ENCODE assay signal across 25 cellular contexts in genomic region chr5:91754990-91755389, GRCh38.
DNase-seq lines count a peak whose midpoint lies in the region; ATAC-seq, FAIRE-seq and TF ChIP-seq lines count a peak whose summit lies in the region.
"Had no signal": no experiment of that assay in that cellular context is flagged by ENCODE, and none has a peak within 500 bp of the region (broad histone marks: within the 10 kb centered on the region; RNA-seq: fewer than 3 reads in every experiment).

No MANE protein-coding gene starts in this region.

- H3K27ac ChIP-seq in A549 = no peak overlapping the region
- no peak overlapping the region for H3K27ac ChIP-seq in IMR-90 (ENCODE audit: insufficient read depth, low read length)
- H3K27ac ChIP-seq in kidney (ENCODE audit: low read depth in 2 of 2, low read length in 2 of 2) = no peak overlapping the region
- H3K27ac ChIP-seq: BLaER1 had no signal

- H4K5ac ChIP-seq in IMR-90 (ENCODE audit: low read depth, low read length) = no peak overlapping the region

- H2BK20ac ChIP-seq in IMR-90 (ENCODE audit: low read depth, low read length) = no peak overlapping the region

- POLR2A ChIA-PET in A549 (lab: Yijun Ruan, JAX) (no interaction called here), IMR-90 (lab: Charles Lee; ENCODE audit: unreplicated experiment) (no interaction called here)

- H4K91ac ChIP-seq in IMR-90 (ENCODE audit: insufficient read depth, low read depth, low read length) = no peak overlapping the region

- in situ Hi-C loops in IMR-90 (cut with MboI; ENCODE audit: low sequenced_read_pairs) = no loop called here

- no peaks in the 10 kb centered on the region for H4K20me1 ChIP-seq in IMR-90 (ENCODE audit: insufficient read depth, low read length)
- H4K20me1 ChIP-seq: BLaER1 had no signal

- no peak overlapping the region for H2BK15ac ChIP-seq in IMR-90 (ENCODE audit: low read depth, low read length)

- no peak for TF ChIP-seq POLR2A in A549 (IDR thresholded peaks at IDR 0.05; ENCODE audit: low read length)
- TF ChIP-seq POLR2A in IMR-90 (IDR thresholded peaks at IDR 0.05; ENCODE audit: low read depth, low read length) = no peak

- H3K4me3 ChIP-seq in A549 (no peak overlapping the region), IMR-90 (ENCODE audit: insufficient read depth, low read depth, low read length) (no peak overlapping the region), kidney (ENCODE audit: low read length in 2 of 2) (no peak overlapping the region)
- H3K4me3 ChIP-seq: BLaER1 had no signal

- dilution Hi-C loops in IMR-90 (cut with HindIII; ENCODE audit: low sequenced_read_pairs, unreplicated experiment) = no loop called here

- no peaks in the 10 kb centered on the region for H3K79me1 ChIP-seq in IMR-90 (ENCODE audit: low read depth in 1 of 2, low read length in 2 of 2)

- intact Hi-C loops in IMR-90 (cut with micrococcal nuclease) = no loop called here
- intact Hi-C loops in kidney (cut with DNase I) = no loop called here

- H3K23ac ChIP-seq in IMR-90 (ENCODE audit: low read depth, low read length) = no peak overlapping the region

- no peaks in the 10 kb centered on the region for H3K4me1 ChIP-seq in A549
- H3K4me1 ChIP-seq in IMR-90 (ENCODE audit: control insufficient read depth, insufficient read depth, low read length) = no peaks in the 10 kb centered on the region
- no peaks in the 10 kb centered on the region for H3K4me1 ChIP-seq in kidney (ENCODE audit: control insufficient read depth in 1 of 2, insufficient read depth in 1 of 2, low read depth in 1 of 2, low read length in 2 of 2)
- H3K4me1 ChIP-seq: BE2C, BLaER1 had no signal

- no peak overlapping the region for H3K14ac ChIP-seq in IMR-90 (replicated peaks; ENCODE audit: low read depth, low read length)

- H3K9ac ChIP-seq in IMR-90 (ENCODE audit: low read depth, low read length) (no peak overlapping the region), kidney (ENCODE audit: low read length in 2 of 2) (no peak overlapping the region)
- H3K9ac ChIP-seq: BLaER1 had no signal

- H3K9me1 ChIP-seq in IMR-90 (ENCODE audit: insufficient read depth, low read length) = no peaks in the 10 kb centered on the region

- no TSS peak for BruUV-seq in IMR-90 (replicated peaks; lab: Mats Ljungman, UMichigan)

- no peak for DNase-seq in A549 (ENCODE audit: low read depth in 1 of 2, low spot score in 1 of 2)
- no peak for DNase-seq in IMR-90
- DNase-seq in kidney = no peak
- DNase-seq in kidney glomerular epithelial cell (lab: John Stamatoyannopoulos, UW) = no peak
- DNase-seq in NCI-H526 (lab: John Stamatoyannopoulos, UW) = no peak
- no peak for DNase-seq in NCI-H1417 (lab: John Stamatoyannopoulos, UW)
- DNase-seq: 8988T; ACHN; BE2C; C1 segment of cervical spinal cord; CD4-positive, alpha-beta memory T cell; CD4-positive, CD25-positive, alpha-beta regulatory T cell; CD8-positive, alpha-beta memory T cell; COR-L47; DMS 273 treated with DMSO at 0.1 percent for 48 hours; DMS153; DMS53; DMS79; DND-41; EL; GF-D8 had no signal

- ATAC-seq in A549 (no peak), IMR-90 (ENCODE audit: low read depth) (no peak)

- no peak overlapping the region for H4K8ac ChIP-seq in IMR-90 (ENCODE audit: low read depth in 2 of 2, low read length in 2 of 2)

- no peak overlapping the region for H2AFZ ChIP-seq in IMR-90 (replicated peaks; ENCODE audit: low read length, poor library complexity)

- no peaks in the 10 kb centered on the region for H3K27me3 ChIP-seq in IMR-90 (ENCODE audit: control insufficient read depth, insufficient read depth, low read length)
- H3K27me3 ChIP-seq: BLaER1 had no signal

- H3K36me3 ChIP-seq in IMR-90 (ENCODE audit: control insufficient read depth, insufficient read depth, low read length) (no peaks in the 10 kb centered on the region), kidney (ENCODE audit: control insufficient read depth in 1 of 2, insufficient read depth in 2 of 2, low read length in 2 of 2) (no peaks in the 10 kb centered on the region)
- H3K36me3 ChIP-seq: BE2C, BLaER1 had no signal

- no peaks in the 10 kb centered on the region for H3K9me3 ChIP-seq in A549
- no peaks in the 10 kb centered on the region for H3K9me3 ChIP-seq in IMR-90 (ENCODE audit: control insufficient read depth, insufficient read depth, low read length)
- H3K9me3 ChIP-seq in kidney (ENCODE audit: control insufficient read depth in 1 of 2, low read length in 2 of 2) = no peaks in the 10 kb centered on the region
- H3K9me3 ChIP-seq: BE2C, BLaER1 had no signal

- no peak for TF ChIP-seq EP300 in A549 (IDR thresholded peaks at IDR 0.05)

- no peak for TF ChIP-seq RAD21 in A549 (conservative IDR thresholded peaks at IDR 0.05 in 1 of 2, IDR thresholded peaks at IDR 0.05 in 1 of 2)
- TF ChIP-seq RAD21 in IMR-90 (IDR thresholded peaks at IDR 0.05; ENCODE audit: low read length) = no peak

- no peak overlapping the region for H2BK120ac ChIP-seq in IMR-90 (ENCODE audit: low read depth, low read length)

- H3K4me2 ChIP-seq in A549 (no peak overlapping the region), IMR-90 (ENCODE audit: low read depth, low read length) (no peak overlapping the region)
- H3K4me2 ChIP-seq: BLaER1 had no signal

- WGBS in A549 (ENCODE audit: missing lambda C conversion rate) = 39% methylated on average over 1 of the region's 1 CpG
- WGBS in IMR-90 (ENCODE audit: extremely low coverage in 2 of 2, insufficient read length in 1 of 2), 2 experiments = no CpG with 5 or more reads among the region's 1 CpG

- CTCF ChIA-PET in A549 (lab: Yijun Ruan, JAX) (no interaction called here), IMR-90 (lab: Yijun Ruan, JAX) (no interaction called here)

- H2AK5ac ChIP-seq in IMR-90 (ENCODE audit: low read depth, low read length) = no peak overlapping the region

- no peak for TF ChIP-seq CTCF in A549 (IDR thresholded peaks at IDR 0.05)
- TF ChIP-seq CTCF in IMR-90 (conservative IDR thresholded peaks at IDR 0.05; ENCODE audit: low read depth, low read length) = no peak
- TF ChIP-seq CTCF in kidney (IDR thresholded peaks at IDR 0.05; ENCODE audit: borderline replicate concordance, extremely low read depth, insufficient read depth) = no peak

- FAIRE-seq in A204.1 (lab: Jason Lieb, UNC) (peak; percentile 70), A549 (lab: Jason Lieb, UNC) (no peak), kidney (lab: Jason Lieb, UNC) (peak; percentile 49)
- FAIRE-seq: GM12891, GM19239 had no signal

- H3K56ac ChIP-seq in IMR-90 (ENCODE audit: extremely low read depth, insufficient read depth, low read length) = no peak overlapping the region

- no peak overlapping the region for H3K18ac ChIP-seq in IMR-90 (ENCODE audit: low read depth, low read length)

- no peak overlapping the region for H2AK9ac ChIP-seq in IMR-90 (replicated peaks; ENCODE audit: low read depth, low read length, poor library complexity)

- H3K4ac ChIP-seq in IMR-90 (ENCODE audit: low read depth, low read length) = no peak overlapping the region

- H2BK5ac ChIP-seq in IMR-90 (ENCODE audit: low read depth, low read length, poor library complexity, severe bottlenecking) = no peak overlapping the region

TF ChIP-seq in A549, 52 proteins besides CTCF, POLR2A, EP300 and RAD21:
- TF ChIP-seq EHMT2 (IDR thresholded peaks at IDR 0.05; ENCODE audit: low read depth) = no peak
- peak; percentile 29 for TF ChIP-seq MAFK (IDR thresholded peaks at IDR 0.05; ENCODE audit: partially characterized antibody)
- no peak for TF ChIP-seq SMC3 (IDR thresholded peaks at IDR 0.05)

TF ChIP-seq in IMR-90, 13 proteins besides CTCF, POLR2A, EP300 and RAD21:
- TF ChIP-seq RCOR1 (IDR thresholded peaks at IDR 0.05; ENCODE audit: insufficient replicate concordance, low read length) (no peak), CHD1 (IDR thresholded peaks at IDR 0.05; ENCODE audit: low read depth, low read length) (no peak), MXI1 (IDR thresholded peaks at IDR 0.05; ENCODE audit: borderline replicate concordance, low read depth, low read length) (no peak), CEBPB (IDR thresholded peaks at IDR 0.05; ENCODE audit: low read depth, low read length) (no peak), BHLHE40 (IDR thresholded peaks at IDR 0.05; ENCODE audit: low read depth, low read length) (no peak), MAFK (IDR thresholded peaks at IDR 0.05; ENCODE audit: low read depth, low read length) (0 out of 2 replicates have a peak, but pooled peaks have one; percentile 17), NFE2L2 (IDR thresholded peaks at IDR 0.05; ENCODE audit: low read depth, low read length) (no peak)
